9 cellular contexts compared by ENCODE assay signal in the genomic region with DNA sequence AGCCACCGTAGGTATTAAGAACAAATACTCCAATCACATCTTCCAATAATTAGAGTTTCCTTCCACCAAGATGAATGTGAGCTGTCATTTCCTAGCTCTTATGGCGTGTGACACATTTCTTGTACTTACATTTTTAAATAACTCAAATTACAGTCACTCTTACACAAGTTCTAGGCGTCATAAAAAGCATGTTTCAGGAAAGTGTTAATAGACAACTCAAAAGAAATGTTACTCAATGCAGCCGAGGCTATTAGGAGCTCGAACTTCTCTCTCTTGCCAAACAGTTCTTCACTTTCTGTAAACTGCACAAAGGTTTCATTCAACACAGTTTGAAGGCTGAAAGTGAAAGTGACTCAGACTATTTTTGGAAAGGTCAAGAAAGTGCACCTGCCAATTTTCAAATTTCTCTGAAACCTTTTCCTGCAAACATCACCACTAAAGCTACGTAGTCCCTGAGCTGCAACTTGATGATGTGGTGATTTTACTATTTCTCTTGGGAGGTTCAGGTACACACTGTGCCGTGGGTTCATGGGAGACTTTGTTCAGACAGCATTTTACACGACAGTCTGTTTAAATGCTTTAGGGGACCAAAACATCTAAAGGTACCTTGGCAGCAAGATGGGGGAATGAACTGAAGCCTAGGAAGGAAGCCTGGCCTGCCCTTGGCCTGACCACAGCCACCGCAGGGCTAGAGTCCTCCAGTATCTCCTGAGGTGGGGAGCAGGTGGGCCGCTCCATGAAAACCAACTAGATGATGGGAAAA.
DNase-seq lines count a peak whose midpoint lies in the region; ATAC-seq and TF ChIP-seq lines count a peak whose summit lies in the region.
"Had no signal": no experiment of that assay in that cellular context is flagged by ENCODE, and none has a peak within 500 bp of the region (broad histone marks: within the 10 kb centered on the region; RNA-seq: fewer than 3 reads in every experiment).

No MANE protein-coding gene starts in this region.

- peaks cover 0 to under 1% (median 0%) of the 10 kb centered on the region in 3 donors for H3K9me3 ChIP-seq in esophagus squamous epithelium

- peaks cover 14 to 27% (median 15%) of the 10 kb centered on the region in 3 donors for H3K4me1 ChIP-seq in esophagus squamous epithelium

- H3K36me3 Mint-ChIP-seq in mesothelial cell of epicardium = peaks cover 14% of the 10 kb centered on the region

- no peak for TF ChIP-seq POLR2A in esophagus squamous epithelium (IDR thresholded peaks at IDR 0.05)

- WGBS in esophagus squamous epithelium, 2 donors = 23 to 29% methylated on average over 10 of the region's 10 CpGs

- peaks cover 24% of the 10 kb centered on the region for H3K9me3 Mint-ChIP-seq in mesothelial cell of epicardium

- H3K4me1 Mint-ChIP-seq in mesothelial cell of epicardium = peaks cover 23% of the 10 kb centered on the region

- no peak overlapping the region for H3K4me3 Mint-ChIP-seq in mesothelial cell of epicardium

- H3K27me3 ChIP-seq in esophagus squamous epithelium = no peaks in the 10 kb centered on the region

- H3K4me3 ChIP-seq in esophagus squamous epithelium = peak overlapping the region in 1 of 4 donors; percentile 42

- H3K27ac Mint-ChIP-seq in mesothelial cell of epicardium = no peak overlapping the region

- H3K36me3 ChIP-seq in esophagus squamous epithelium = no peaks in the 10 kb centered on the region

- intact Hi-C loops in esophagus squamous epithelium (cut with DNase I) = no loop called here

- no peak for TF ChIP-seq CTCF in esophagus squamous epithelium (IDR thresholded peaks at IDR 0.05)
- TF ChIP-seq CTCF in mesothelial cell of epicardium (IDR thresholded peaks at IDR 0.05; ENCODE audit: unreplicated experiment) = no peak

- ATAC-seq in HG02943 (IDR thresholded peaks at IDR 0.05; ENCODE audit: low read depth, unreplicated experiment) = peak; percentile 75

- no peaks in the 10 kb centered on the region for H3K27me3 Mint-ChIP-seq in mesothelial cell of epicardium (ENCODE audit: low read depth)

- peak; percentile 48 for DNase-seq in activated CD4-positive, alpha-beta T cell treated with anti-CD3 and anti-CD28 coated beads for 48 hours
- no peak for DNase-seq in activated CD4-positive, alpha-beta T cell treated with anti-CD3 and anti-CD28 coated beads for 1 hour
- DNase-seq in RPMI8226 (peak; percentile 90), esophagus squamous epithelium (lab: John Stamatoyannopoulos, UW) (no peak), renal cortical epithelial cell (ENCODE audit: low read depth) (peak; percentile 87), mesothelial cell of epicardium (ENCODE audit: low spot score in 2 of 2, unreplicated experiment in 2 of 2) (no peak), NCI-H1694 treated with DMSO at 0.1 percent for 48 hours (lab: John Stamatoyannopoulos, UW) (no peak)

- H3K27ac ChIP-seq in esophagus squamous epithelium = peak overlapping the region; percentile 62 to 86 (median 76)
- H3K27ac ChIP-seq: C4-2B had no signal

Comparison
In these comparisons a context has a peak if more than half of its experiments do, and no peak if none do; other contexts are left out.
1. DNase-seq: peak in activated CD4-positive, alpha-beta T cell treated with anti-CD3 and anti-CD28 coated beads for 48 hours (single experiment), RPMI8226 (single experiment) and renal cortical epithelial cell (single experiment); none in activated CD4-positive, alpha-beta T cell treated with anti-CD3 and anti-CD28 coated beads for 1 hour (single experiment), esophagus squamous epithelium (single experiment), mesothelial cell of epicardium (0 of 2) and NCI-H1694 treated with DMSO at 0.1 percent for 48 hours (single experiment).